17 cellular contexts compared by ENCODE assay signal in the genomic region with DNA sequence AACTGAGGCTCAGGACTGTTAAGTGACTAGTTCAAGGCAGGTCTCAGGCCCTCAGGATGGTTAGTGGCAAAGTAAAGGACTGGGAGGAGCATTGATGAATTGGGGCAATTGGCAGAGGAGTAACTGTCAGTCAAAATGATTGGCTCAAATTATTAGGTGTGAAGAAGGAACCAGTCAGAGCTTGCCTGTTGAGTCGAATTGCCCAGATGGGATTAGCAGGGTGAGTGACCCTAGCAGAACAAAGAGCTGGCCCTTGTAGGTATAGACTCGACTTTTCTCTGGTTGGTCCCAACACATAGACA. TPM values are rescaled to one million over a fixed set of nuclear protein-coding genes. Genes with fewer than 3 reads are reported as not detected.
A peak's percentile ranks its signal among the peaks of the same experiment; 100 is the strongest.
DNase-seq lines count a peak whose midpoint lies in the region; ATAC-seq and TF ChIP-seq lines count a peak whose summit lies in the region.
"Had no signal": no experiment of that assay in that cellular context is flagged by ENCODE, and none has a peak within 500 bp of the region (broad histone marks: within the 10 kb centered on the region; RNA-seq: fewer than 3 reads in every experiment).

No MANE protein-coding gene starts in this region.

- no peaks in the 10 kb centered on the region for H3K27me3 ChIP-seq in HAP-1 (ENCODE audit: low read depth)
- H3K27me3 ChIP-seq: esophagus muscularis mucosa, Peyer's patch, thyroid gland had no signal

- H3K27me3 Mint-ChIP-seq in effector memory CD8-positive, alpha-beta T cell, result no peaks in the 10 kb centered on the region
- no peaks in the 10 kb centered on the region for H3K27me3 Mint-ChIP-seq in natural killer cell treated with Interleukin-12 subunit alpha and Interleukin-12 subunit beta and Interleukin-15 and Interleukin-18, amount 100 ng/mL, for 72 hours

- ATAC-seq in effector memory CD8-positive, alpha-beta T cell (replicated peaks), result no peak
- ATAC-seq in natural killer cell treated with Interleukin-12 subunit alpha and Interleukin-12 subunit beta and Interleukin-15 and Interleukin-18, amount 100 ng/mL, for 72 hours, result no peak
- ATAC-seq in GM21528 (IDR thresholded peaks at IDR 0.05; ENCODE audit: low FRiP score, unreplicated experiment) (no peak), GM18870 (IDR thresholded peaks at IDR 0.05; ENCODE audit: unreplicated experiment) (no peak)

- no peak for TF ChIP-seq CTCF in RWPE1 (conservative IDR thresholded peaks at IDR 0.05; ENCODE audit: low read depth)

- peaks cover 16% of the 10 kb centered on the region for H3K4me1 ChIP-seq in HAP-1

- H3K4me1 Mint-ChIP-seq in effector memory CD8-positive, alpha-beta T cell (ENCODE audit: low read depth in 2 of 2), result peaks cover 25 to 27% of the 10 kb centered on the region in 2 donors
- H3K4me1 Mint-ChIP-seq in natural killer cell treated with Interleukin-12 subunit alpha and Interleukin-12 subunit beta and Interleukin-15 and Interleukin-18, amount 100 ng/mL, for 72 hours (ENCODE audit: low read depth in 2 of 2), result peaks cover 34 to 38% of the 10 kb centered on the region in 2 donors

- H3K4me3 ChIP-seq in HAP-1, result no peak overlapping the region
- H3K4me3 ChIP-seq: esophagus muscularis mucosa, Peyer's patch, thyroid gland had no signal

- POLR2A ChIA-PET in RWPE1 (lab: Yijun Ruan, JAX; ENCODE audit: low non-redundant PET), result interaction anchor here (0.6 kb wide), 1 partner anchor 259 kb away, joined by 3 read pairs; no protein-coding TSS in a partner anchor

- peak; percentile 33 for DNase-seq in G401 (ENCODE audit: low spot score)
- no peak for DNase-seq in RWPE1 (ENCODE audit: low spot score)
- DNase-seq in effector memory CD8-positive, alpha-beta T cell, result no peak
- no peak for DNase-seq in natural killer cell treated with Interleukin-12 subunit alpha and Interleukin-12 subunit beta and Interleukin-15 and Interleukin-18, amount 100 ng/mL, for 72 hours (ENCODE audit: low spot score)
- DNase-seq in AG20443 (ENCODE audit: low spot score), result no peak
- no peak for DNase-seq in HAP-1 (ENCODE audit: low spot score in 2 of 2)
- DNase-seq: activated gamma-delta T cell; cortex of kidney; NCI-H1105 treated with DMSO at 0.1 percent for 48 hours; NCI-H774; stimulated activated CD4-positive, alpha-beta T cell treated with anti-CD3 and anti-CD28 coated beads, Interleukin-4, amount 100 ng/mL, for 4 hours; T-helper 1 cell; thyroid gland had no signal

- in situ Hi-C loops in G401 (cut with HindIII; ENCODE audit: low sequenced_read_pairs), result no loop called here
- in situ Hi-C loops in HAP-1 (cut with MboI; ENCODE audit: low sequenced_read_pairs), result no loop called here

- H3K9me3 Mint-ChIP-seq in effector memory CD8-positive, alpha-beta T cell, result no peaks in the 10 kb centered on the region
- H3K9me3 Mint-ChIP-seq in natural killer cell treated with Interleukin-12 subunit alpha and Interleukin-12 subunit beta and Interleukin-15 and Interleukin-18, amount 100 ng/mL, for 72 hours, result no peaks in the 10 kb centered on the region

- CTCF ChIA-PET in RWPE1 (lab: Yijun Ruan, JAX), result interaction anchor here (0.5 to 1.5 kb wide), 5 partner anchors 12 to 273 kb away, joined by 3 to 4 read pairs (median 3); no protein-coding TSS in a partner anchor

- H3K27ac ChIP-seq in RWPE1, result peak overlapping the region; percentile 53
- H3K27ac ChIP-seq: thyroid gland had no signal

- no peaks in the 10 kb centered on the region for H3K9me3 ChIP-seq in HAP-1
- H3K9me3 ChIP-seq: esophagus muscularis mucosa, Peyer's patch, thyroid gland had no signal

- peak overlapping the region in 1 of 2 donors; percentile 73 for H3K4me3 Mint-ChIP-seq in effector memory CD8-positive, alpha-beta T cell
- H3K4me3 Mint-ChIP-seq in natural killer cell treated with Interleukin-12 subunit alpha and Interleukin-12 subunit beta and Interleukin-15 and Interleukin-18, amount 100 ng/mL, for 72 hours, result peak overlapping the region; percentile 11

- H3K27ac Mint-ChIP-seq in effector memory CD8-positive, alpha-beta T cell, result peak overlapping the region; percentile 80 to 92
- peak overlapping the region; percentile 85 to 88 for H3K27ac Mint-ChIP-seq in natural killer cell treated with Interleukin-12 subunit alpha and Interleukin-12 subunit beta and Interleukin-15 and Interleukin-18, amount 100 ng/mL, for 72 hours

- peaks cover 34% of the 10 kb centered on the region for H3K36me3 Mint-ChIP-seq in effector memory CD8-positive, alpha-beta T cell (ENCODE audit: insufficient read depth)
- peaks cover 7% of the 10 kb centered on the region for H3K36me3 Mint-ChIP-seq in natural killer cell treated with Interleukin-12 subunit alpha and Interleukin-12 subunit beta and Interleukin-15 and Interleukin-18, amount 100 ng/mL, for 72 hours

- peaks cover 10% of the 10 kb centered on the region for H3K36me3 ChIP-seq in HAP-1 (replicated peaks)

RNA-seq across cellular contexts. Expression of gene NSD1, which starts 2.6 kb away (rescaled TPM):
- 22.4 and 32.1 TPM in 2 replicates for total RNA-seq in G401 (2014; rRNA removed; shearing (Covaris generic))
- 100 to 1,000 TPM in 1 of 2 donors, 10 to 100 TPM in 1; 96.8 to 166 TPM for total RNA-seq in natural killer cell treated with Interleukin-12 subunit alpha and Interleukin-12 subunit beta and Interleukin-15 and Interleukin-18, amount 100 ng/mL, for 72 hours

RNA-seq across cellular contexts. Expression of gene FGFR4, which starts 44.3 kb away (rescaled TPM):
- total RNA-seq in G401 (2014; rRNA removed; shearing (Covaris generic)), result 13.7 and 20.9 TPM in 2 replicates
- total RNA-seq in natural killer cell treated with Interleukin-12 subunit alpha and Interleukin-12 subunit beta and Interleukin-15 and Interleukin-18, amount 100 ng/mL, for 72 hours, result 1 to 10 TPM; 1.9 to 2.0 TPM
